1 cellular context compared by ENCODE assay signal in genomic region chr4:48226199-48226598, GRCh38.
TF ChIP-seq lines count a peak whose summit lies in the region.

No MANE protein-coding gene starts in this region.

TF ChIP-seq in GM23338, 12 proteins besides CTCF, POLR2A, EP300 and RAD21:
- TF ChIP-seq ZNF462 (CRISPR knock-in tag; IDR thresholded peaks at IDR 0.05) (no peak), JUNB (IDR thresholded peaks at IDR 0.05; ENCODE audit: unreplicated experiment) (no peak), POLR2AphosphoS5 (IDR thresholded peaks at IDR 0.05; ENCODE audit: low read depth) (no peak), ETS1 (IDR thresholded peaks at IDR 0.05) (no peak), NANOG (IDR thresholded peaks at IDR 0.05; ENCODE audit: borderline replicate concordance) (no peak), CREB1 (CRISPR knock-in tag; IDR thresholded peaks at IDR 0.05; ENCODE audit: low read depth) (no peak), REST (IDR thresholded peaks at IDR 0.05; ENCODE audit: unreplicated experiment) (no peak), ZNF331 (CRISPR knock-in tag; IDR thresholded peaks at IDR 0.05; ENCODE audit: low read depth) (no peak), EZH2phosphoT487 (IDR thresholded peaks at IDR 0.05; ENCODE audit: unreplicated experiment) (no peak), EZH2 (IDR thresholded peaks at IDR 0.05; ENCODE audit: low read depth, unreplicated experiment) (no peak), ZNF114 (CRISPR knock-in tag; IDR thresholded peaks at IDR 0.05) (no peak), STAT1 (IDR thresholded peaks at IDR 0.05; ENCODE audit: unreplicated experiment) (no peak)
